9 cellular contexts compared by ENCODE assay signal in the genomic region with DNA sequence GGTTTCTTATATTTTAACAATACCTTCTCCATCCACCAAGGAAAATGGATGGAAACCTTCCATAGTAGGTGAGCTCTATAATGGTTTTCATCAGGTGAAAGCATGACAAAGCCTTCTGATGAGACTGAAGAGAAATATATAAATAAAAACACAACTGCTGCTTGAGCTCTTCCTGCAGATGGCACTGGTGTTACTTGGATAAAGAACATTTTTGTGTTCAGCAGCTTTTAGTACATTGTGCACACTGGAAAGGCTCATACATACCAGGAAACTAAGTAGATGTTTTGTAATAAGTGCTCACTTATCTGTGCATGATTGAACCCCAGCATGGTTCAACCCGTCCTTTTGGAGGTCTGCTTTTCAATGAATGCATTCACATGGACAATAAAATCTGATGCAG.
DNase-seq lines count a peak whose midpoint lies in the region; ATAC-seq and TF ChIP-seq lines count a peak whose summit lies in the region.
"Had no signal": no experiment of that assay in that cellular context is flagged by ENCODE, and none has a peak within 500 bp of the region (broad histone marks: within the 10 kb centered on the region; RNA-seq: fewer than 3 reads in every experiment).

No MANE protein-coding gene starts in this region.

- H3K27me3 ChIP-seq in fibroblast of lung (ENCODE audit: control insufficient read depth, insufficient read depth, low read length): no peaks in the 10 kb centered on the region
- H3K27me3 ChIP-seq: neutrophil had no signal

- TF ChIP-seq CTCF in HFF-Myc (IDR thresholded peaks at IDR 0.05; ENCODE audit: low read depth, low read length, missing control alignments) (peak; percentile 10), fibroblast of lung (conservative IDR thresholded peaks at IDR 0.05 in 1 of 2, IDR thresholded peaks at IDR 0.05 in 1 of 2; ENCODE audit: low read depth in 1 of 2, low read length in 2 of 2) (peak in 1 of 2 donors; percentile 21), retinal pigment epithelial cell (conservative IDR thresholded peaks at IDR 0.05; ENCODE audit: low read depth, low read length) (peak; percentile 23)

- no peak overlapping the region for H3K4me2 ChIP-seq in fibroblast of lung (ENCODE audit: extremely low read depth, insufficient read depth, low read length)

- no peaks in the 10 kb centered on the region for H3K36me3 ChIP-seq in fibroblast of lung (ENCODE audit: control insufficient read depth, insufficient read depth, low read length)
- H3K36me3 ChIP-seq: neutrophil had no signal

- H3K4me3 ChIP-seq in HFF-Myc (replicated peaks; ENCODE audit: low read depth, low read length): no peak overlapping the region
- H3K4me3 ChIP-seq in fibroblast of lung (replicated peaks in 1 of 4; ENCODE audit: control extremely low read depth in 1 of 4, insufficient read depth in 1 of 4, low read depth in 3 of 4, low read length in 4 of 4): no peak overlapping the region
- H3K4me3 ChIP-seq in retinal pigment epithelial cell (ENCODE audit: low read length): no peak overlapping the region

- no peak for ATAC-seq in GM21619 (IDR thresholded peaks at IDR 0.05; ENCODE audit: unreplicated experiment)
- ATAC-seq in sciatic nerve: no peak

- DNase-seq in HFF-Myc (ENCODE audit: extremely low read depth, low read depth) (peak; percentile 6), OCI-M1 (lab: John Stamatoyannopoulos, UW) (peak; percentile 51), fibroblast of lung (ENCODE audit: low read depth in 2 of 2) (peak; percentile 1), retinal pigment epithelial cell (ENCODE audit: low read depth) (no peak), germinal center (ENCODE audit: low spot score) (no peak), sciatic nerve (ENCODE audit: low spot score) (no peak)
- DNase-seq: activated naive CD4-positive, alpha-beta T cell treated with anti-CD3 and anti-CD28 coated beads, Interleukin-2, amount 10 ng/mL, durations not matched to agents 7 days and 5 days had no signal

- no peaks in the 10 kb centered on the region for H3K79me2 ChIP-seq in fibroblast of lung (ENCODE audit: control insufficient read depth, insufficient read depth, low read length)

- H4K20me1 ChIP-seq in fibroblast of lung (ENCODE audit: control insufficient read depth, extremely low read depth, insufficient read depth, low read length): no peaks in the 10 kb centered on the region

- no peak overlapping the region for H2AFZ ChIP-seq in fibroblast of lung (ENCODE audit: low read length)

- no peaks in the 10 kb centered on the region for H3K4me1 ChIP-seq in fibroblast of lung (ENCODE audit: control insufficient read depth, extremely low read depth, insufficient read depth, low read length)

- no peak overlapping the region for H3K27ac ChIP-seq in fibroblast of lung (ENCODE audit: insufficient read depth, low read length)
- H3K27ac ChIP-seq: neutrophil had no signal

- H3K9ac ChIP-seq in fibroblast of lung (ENCODE audit: insufficient read depth, low read length): no peak overlapping the region

- H3K9me3 ChIP-seq in fibroblast of lung (ENCODE audit: control insufficient read depth, insufficient read depth, low read depth, low read length): no peaks in the 10 kb centered on the region
- H3K9me3 ChIP-seq: neutrophil had no signal

- intact Hi-C loops in sciatic nerve (cut with DNase I): no loop called here

Comparison
In these comparisons a context has a peak if more than half of its experiments do, and no peak if none do; other contexts are left out.
1. DNase-seq: peak in HFF-Myc (single experiment), OCI-M1 (single experiment) and fibroblast of lung (2 of 2); none in retinal pigment epithelial cell (single experiment), germinal center (single experiment) and sciatic nerve (single experiment).